In the genomic region with DNA sequence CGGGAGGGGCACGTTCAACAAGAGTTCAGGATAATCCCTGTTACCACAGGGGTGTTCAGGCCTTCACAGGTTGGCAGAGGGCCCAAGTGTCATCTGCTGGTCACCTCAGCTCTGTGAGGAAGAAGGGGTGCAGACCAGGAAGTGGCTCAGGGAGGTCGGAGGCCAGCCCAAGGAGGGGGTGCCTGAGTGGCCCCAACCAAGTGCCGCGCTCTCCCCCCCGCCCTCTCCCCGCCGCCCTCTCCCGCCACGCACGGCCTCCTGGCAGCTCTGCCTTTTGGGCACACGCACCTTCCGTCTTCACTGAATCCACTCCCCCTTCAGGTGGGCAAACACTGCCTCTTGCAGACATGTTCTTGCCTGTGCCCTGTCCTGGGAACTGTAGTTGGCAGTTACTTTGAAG, we compare ENCODE assay signal across 7 cellular contexts.
"Had no signal": no experiment of that assay in that cellular context is flagged by ENCODE, and none has a peak within 500 bp of the region (broad histone marks: within the 10 kb centered on the region; RNA-seq: fewer than 3 reads in every experiment).

No MANE protein-coding gene starts in this region.

- H3K27ac Mint-ChIP-seq: H9, IgD-negative memory B cell had no signal

- H3K4me3 Mint-ChIP-seq: H9, IgD-negative memory B cell had no signal

- H3K4me3 ChIP-seq: GM23248 had no signal

- H3K9ac ChIP-seq: GM23248 had no signal

- H3K27me3 Mint-ChIP-seq: IgD-negative memory B cell had no signal

- DNase-seq: GM23248, GOT3, H9, HCEC 1CT had no signal

- H3K27ac ChIP-seq: GM23248, HL-60 had no signal

- H2AFZ ChIP-seq: GM23248 had no signal

- ATAC-seq: HepG2 had no signal

- H3K4me1 Mint-ChIP-seq: IgD-negative memory B cell had no signal
